In the genomic region with DNA sequence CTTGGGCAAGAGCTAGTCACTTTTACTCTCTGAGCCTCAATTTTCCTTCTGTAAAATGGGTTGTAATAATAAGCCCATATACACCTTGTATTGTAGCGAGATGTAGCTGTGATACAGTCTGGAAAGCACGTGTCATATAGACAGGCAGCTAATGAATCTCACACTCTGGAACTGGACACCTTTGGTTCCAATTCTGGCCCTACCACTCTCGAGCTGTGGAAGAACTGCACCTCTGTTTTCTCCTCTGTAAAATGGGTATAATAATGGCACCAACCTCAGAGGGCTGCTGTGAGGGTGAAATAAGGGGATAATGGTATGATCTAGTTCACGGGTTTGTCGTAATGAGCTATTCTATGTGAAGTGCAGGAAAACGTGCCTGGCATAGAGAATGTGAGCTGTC, we compare ENCODE assay signal across 1 cellular context.
TF ChIP-seq lines count a peak whose summit lies in the region.

No MANE protein-coding gene starts in this region.

TF ChIP-seq in K562, 482 proteins besides CTCF, POLR2A, EP300 and RAD21 (continues in another document):
- TF ChIP-seq, protein P1, sequence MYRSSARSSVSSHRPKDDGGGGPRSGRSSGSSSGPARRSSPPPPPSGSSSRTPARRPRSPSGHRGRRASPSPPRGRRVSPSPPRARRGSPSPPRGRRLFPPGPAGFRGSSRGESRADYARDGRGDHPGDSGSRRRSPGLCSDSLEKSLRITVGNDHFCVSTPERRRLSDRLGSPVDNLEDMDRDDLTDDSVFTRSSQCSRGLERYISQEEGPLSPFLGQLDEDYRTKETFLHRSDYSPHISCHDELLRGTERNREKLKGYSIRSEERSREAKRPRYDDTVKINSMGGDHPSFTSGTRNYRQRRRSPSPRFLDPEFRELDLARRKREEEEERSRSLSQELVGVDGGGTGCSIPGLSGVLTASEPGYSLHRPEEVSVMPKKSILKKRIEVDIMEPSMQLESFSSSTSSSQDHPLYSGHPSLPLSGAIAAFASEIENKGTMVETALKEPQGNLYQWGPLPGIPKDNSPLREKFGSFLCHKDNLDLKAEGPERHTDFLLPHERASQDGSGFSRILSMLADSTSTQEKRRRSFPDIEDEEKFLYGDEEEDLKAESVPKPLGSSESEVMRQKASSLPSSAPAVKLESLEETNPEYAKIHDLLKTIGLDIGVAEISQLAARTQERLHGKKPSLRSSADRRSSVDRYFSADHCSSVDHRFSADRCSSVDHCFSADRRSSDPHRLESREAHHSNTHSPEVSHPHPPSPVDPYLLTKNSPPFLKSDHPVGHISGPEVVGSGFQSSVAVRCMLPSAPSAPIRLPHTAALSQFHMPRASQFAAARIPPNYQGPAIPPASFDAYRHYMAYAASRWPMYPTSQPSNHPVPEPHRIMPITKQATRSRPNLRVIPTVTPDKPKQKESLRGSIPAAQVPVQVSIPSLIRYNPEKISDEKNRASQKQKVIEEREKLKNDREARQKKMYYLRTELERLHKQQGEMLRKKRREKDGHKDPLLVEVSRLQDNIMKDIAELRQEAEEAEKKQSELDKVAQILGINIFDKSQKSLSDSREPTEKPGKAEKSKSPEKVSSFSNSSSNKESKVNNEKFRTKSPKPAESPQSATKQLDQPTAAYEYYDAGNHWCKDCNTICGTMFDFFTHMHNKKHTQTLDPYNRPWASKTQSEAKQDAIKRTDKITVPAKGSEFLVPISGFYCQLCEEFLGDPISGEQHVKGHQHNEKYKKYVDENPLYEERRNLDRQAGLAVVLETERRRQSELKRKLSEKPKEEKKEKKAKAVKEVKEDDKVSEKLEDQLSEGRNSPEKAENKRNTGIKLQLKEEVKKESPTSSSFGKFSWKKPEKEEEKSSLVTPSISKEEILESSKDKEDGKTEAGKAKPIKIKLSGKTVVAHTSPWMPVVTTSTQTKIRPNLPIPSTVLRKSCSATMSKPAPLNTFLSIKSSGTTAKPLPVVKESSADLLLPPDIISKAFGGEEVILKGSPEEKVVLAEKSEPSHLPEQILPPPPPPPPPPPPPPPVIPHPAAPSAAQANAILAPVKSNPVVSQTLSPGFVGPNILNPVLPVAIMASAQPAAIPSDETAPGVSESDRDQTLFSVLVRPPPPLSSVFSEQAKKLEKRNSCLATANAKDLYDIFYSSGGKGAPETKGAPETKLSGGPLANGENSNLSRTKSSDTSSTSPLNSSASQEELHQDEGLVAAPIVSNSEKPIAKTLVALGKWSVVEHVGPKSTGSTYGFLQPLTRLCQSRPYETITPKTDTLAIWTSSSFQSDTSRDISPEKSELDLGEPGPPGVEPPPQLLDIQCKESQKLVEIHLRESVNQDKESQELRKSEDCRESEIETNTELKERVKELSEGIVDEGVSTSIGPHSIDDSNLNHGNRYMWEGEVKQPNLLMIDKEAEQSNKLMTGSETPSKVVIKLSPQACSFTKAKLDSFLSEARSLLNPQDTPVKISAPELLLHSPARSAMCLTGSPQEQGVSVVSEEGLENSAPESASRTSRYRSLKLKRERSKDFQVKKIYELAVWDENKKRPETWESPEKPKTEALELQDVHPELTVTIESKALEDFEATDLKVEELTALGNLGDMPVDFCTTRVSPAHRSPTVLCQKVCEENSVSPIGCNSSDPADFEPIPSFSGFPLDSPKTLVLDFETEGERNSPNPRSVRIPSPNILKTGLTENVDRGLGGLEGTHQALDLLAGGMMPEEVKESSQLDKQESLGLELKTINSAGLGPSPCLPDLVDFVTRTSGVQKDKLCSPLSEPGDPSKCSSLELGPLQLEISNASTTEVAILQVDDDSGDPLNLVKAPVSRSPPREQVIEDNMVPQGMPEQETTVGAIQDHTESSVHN (IDR thresholded peaks at IDR 0.05; ENCODE audit: borderline replicate concordance in 1 of 2, low read depth in 1 of 2): no peak
- TF ChIP-seq CSDE1 (IDR thresholded peaks at IDR 0.05) (no peak), TRIM24 (IDR thresholded peaks at IDR 0.05) (no peak), WHSC1 (IDR thresholded peaks at IDR 0.05; ENCODE audit: low read length) (no peak), ZNF121 (CRISPR knock-in tag; conservative IDR thresholded peaks at IDR 0.05) (no peak), PHB2 (IDR thresholded peaks at IDR 0.05; ENCODE audit: low read depth) (no peak), PHF20 (IDR thresholded peaks at IDR 0.05; ENCODE audit: partially characterized antibody) (no peak), ZFP1 (CRISPR knock-in tag; IDR thresholded peaks at IDR 0.05) (no peak), SOX6 (IDR thresholded peaks at IDR 0.05) (no peak), HES1 (IDR thresholded peaks at IDR 0.05; ENCODE audit: low read depth) (no peak), RFX1 (IDR thresholded peaks at IDR 0.05) (no peak), RBM25 (IDR thresholded peaks at IDR 0.05; ENCODE audit: low read depth, low read length, severe bottlenecking) (peak; percentile 89), CBX3 (IDR thresholded peaks at IDR 0.05; ENCODE audit: borderline replicate concordance in 1 of 2, low read length in 2 of 2) (peak in 1 of 2 experiments; percentile 21; a peak in 1 of 3 replicates), LEF1 (IDR thresholded peaks at IDR 0.05) (no peak), BCOR (IDR thresholded peaks at IDR 0.05) (peak; percentile 95), PRMT5 (CRISPR knock-in tag; IDR thresholded peaks at IDR 0.05) (no peak), HOXB6 (CRISPR knock-in tag; IDR thresholded peaks at IDR 0.05; ENCODE audit: borderline replicate concordance) (no peak), MYNN (IDR thresholded peaks at IDR 0.05) (no peak), MYNN (CRISPR knock-in tag; IDR thresholded peaks at IDR 0.05) (no peak), SP2 (IDR thresholded peaks at IDR 0.05; ENCODE audit: extremely low read depth, low read depth, low read length, poor library complexity, severe bottlenecking) (no peak), CHD4 (IDR thresholded peaks at IDR 0.05; ENCODE audit: insufficient read depth, insufficient replicate concordance, low read depth, low read length, poor library complexity, severe bottlenecking) (peak; percentile 85), FUS (optimal IDR thresholded peaks at IDR 0.05; ENCODE audit: low read depth, low read length) (no peak), ZNF408 (CRISPR knock-in tag; IDR thresholded peaks at IDR 0.05; ENCODE audit: low read depth) (no peak), VEZF1 (CRISPR knock-in tag; IDR thresholded peaks at IDR 0.05) (no peak), MAZ (CRISPR knock-in tag; conservative IDR thresholded peaks at IDR 0.05 in 1 of 2, IDR thresholded peaks at IDR 0.05 in 1 of 2) (no peak), HDAC2 (IDR thresholded peaks at IDR 0.05) (peak; percentile 75), ADNP (tag; IDR thresholded peaks at IDR 0.05) (peak; percentile 71), ARNT (IDR thresholded peaks at IDR 0.05) (no peak), KDM5B (IDR thresholded peaks at IDR 0.05; ENCODE audit: insufficient replicate concordance, low read depth, low read length) (no peak), HDAC6 (IDR thresholded peaks at IDR 0.05; ENCODE audit: low read depth, low read length) (no peak), IRF2 (CRISPR knock-in tag; IDR thresholded peaks at IDR 0.05) (no peak), ESRRA (IDR thresholded peaks at IDR 0.05; ENCODE audit: borderline replicate concordance, low read depth) (no peak), SIRT6 (IDR thresholded peaks at IDR 0.05; ENCODE audit: low read depth, low read length) (no peak), KDM1A (IDR thresholded peaks at IDR 0.05) (peak; percentile 77 to 88)
- TF ChIP-seq, protein P2, sequence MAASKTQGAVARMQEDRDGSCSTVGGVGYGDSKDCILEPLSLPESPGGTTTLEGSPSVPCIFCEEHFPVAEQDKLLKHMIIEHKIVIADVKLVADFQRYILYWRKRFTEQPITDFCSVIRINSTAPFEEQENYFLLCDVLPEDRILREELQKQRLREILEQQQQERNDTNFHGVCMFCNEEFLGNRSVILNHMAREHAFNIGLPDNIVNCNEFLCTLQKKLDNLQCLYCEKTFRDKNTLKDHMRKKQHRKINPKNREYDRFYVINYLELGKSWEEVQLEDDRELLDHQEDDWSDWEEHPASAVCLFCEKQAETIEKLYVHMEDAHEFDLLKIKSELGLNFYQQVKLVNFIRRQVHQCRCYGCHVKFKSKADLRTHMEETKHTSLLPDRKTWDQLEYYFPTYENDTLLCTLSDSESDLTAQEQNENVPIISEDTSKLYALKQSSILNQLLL (CRISPR knock-in tag; IDR thresholded peaks at IDR 0.05; ENCODE audit: borderline replicate concordance): no peak
- TF ChIP-seq, protein P3, sequence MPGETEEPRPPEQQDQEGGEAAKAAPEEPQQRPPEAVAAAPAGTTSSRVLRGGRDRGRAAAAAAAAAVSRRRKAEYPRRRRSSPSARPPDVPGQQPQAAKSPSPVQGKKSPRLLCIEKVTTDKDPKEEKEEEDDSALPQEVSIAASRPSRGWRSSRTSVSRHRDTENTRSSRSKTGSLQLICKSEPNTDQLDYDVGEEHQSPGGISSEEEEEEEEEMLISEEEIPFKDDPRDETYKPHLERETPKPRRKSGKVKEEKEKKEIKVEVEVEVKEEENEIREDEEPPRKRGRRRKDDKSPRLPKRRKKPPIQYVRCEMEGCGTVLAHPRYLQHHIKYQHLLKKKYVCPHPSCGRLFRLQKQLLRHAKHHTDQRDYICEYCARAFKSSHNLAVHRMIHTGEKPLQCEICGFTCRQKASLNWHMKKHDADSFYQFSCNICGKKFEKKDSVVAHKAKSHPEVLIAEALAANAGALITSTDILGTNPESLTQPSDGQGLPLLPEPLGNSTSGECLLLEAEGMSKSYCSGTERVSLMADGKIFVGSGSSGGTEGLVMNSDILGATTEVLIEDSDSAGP (CRISPR knock-in tag; IDR thresholded peaks at IDR 0.05): no peak
- TF ChIP-seq, protein P4, sequence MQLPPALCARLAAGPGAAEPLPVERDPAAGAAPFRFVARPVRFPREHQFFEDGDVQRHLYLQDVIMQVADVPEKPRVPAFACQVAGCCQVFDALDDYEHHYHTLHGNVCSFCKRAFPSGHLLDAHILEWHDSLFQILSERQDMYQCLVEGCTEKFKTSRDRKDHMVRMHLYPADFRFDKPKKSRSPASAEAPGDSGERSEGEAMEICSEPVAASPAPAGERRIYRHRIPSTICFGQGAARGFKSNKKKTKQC (CRISPR knock-in tag; IDR thresholded peaks at IDR 0.05): no peak
- TF ChIP-seq, protein P5, sequence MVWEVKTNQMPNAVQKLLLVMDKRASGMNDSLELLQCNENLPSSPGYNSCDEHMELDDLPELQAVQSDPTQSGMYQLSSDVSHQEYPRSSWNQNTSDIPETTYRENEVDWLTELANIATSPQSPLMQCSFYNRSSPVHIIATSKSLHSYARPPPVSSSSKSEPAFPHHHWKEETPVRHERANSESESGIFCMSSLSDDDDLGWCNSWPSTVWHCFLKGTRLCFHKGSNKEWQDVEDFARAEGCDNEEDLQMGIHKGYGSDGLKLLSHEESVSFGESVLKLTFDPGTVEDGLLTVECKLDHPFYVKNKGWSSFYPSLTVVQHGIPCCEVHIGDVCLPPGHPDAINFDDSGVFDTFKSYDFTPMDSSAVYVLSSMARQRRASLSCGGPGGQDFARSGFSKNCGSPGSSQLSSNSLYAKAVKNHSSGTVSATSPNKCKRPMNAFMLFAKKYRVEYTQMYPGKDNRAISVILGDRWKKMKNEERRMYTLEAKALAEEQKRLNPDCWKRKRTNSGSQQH (CRISPR knock-in tag; IDR thresholded peaks at IDR 0.05): no peak
